ENCODE assay signal across 1 cellular context in the genomic region with DNA sequence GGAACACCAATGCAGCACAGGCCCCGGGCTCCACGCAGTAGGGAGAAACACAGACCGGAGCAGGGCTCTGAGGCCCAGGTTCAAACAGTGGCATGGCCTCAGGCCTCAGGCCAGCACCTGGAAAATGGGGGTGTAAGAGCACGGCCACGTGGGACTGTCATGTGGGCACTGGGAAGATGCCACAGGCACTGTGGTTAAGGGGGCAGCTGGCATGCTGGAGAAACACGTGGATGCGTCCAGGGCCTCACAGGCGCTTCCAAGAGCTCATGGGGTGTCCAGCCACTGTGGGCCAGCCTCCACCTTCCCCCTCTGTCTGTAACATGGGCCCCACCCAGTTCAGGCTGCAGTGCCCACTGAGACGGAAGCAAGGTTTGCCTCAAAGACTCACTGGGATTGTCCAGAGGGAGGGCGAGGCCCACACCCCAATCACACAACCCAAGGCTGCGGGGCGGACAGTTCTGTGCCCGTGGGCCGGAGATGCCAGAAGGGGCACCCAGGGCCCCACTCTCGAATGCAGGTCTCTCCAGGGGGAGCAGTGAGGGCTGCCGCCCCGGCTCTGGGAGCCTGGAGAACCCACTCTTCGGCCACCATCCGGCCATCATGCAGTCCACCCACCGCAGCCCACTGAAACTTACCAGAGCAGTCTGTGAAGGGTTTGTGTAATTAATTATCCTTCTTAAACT.
TF ChIP-seq lines count a peak whose summit lies in the region.

No MANE protein-coding gene starts in this region.

TF ChIP-seq in HepG2, 621 proteins besides CTCF, POLR2A, EP300 and RAD21:
- no peak for TF ChIP-seq FOXK1 (CRISPR knock-in tag; IDR thresholded peaks at IDR 0.05; ENCODE audit: borderline replicate concordance, low read depth)
- TF ChIP-seq RORA (CRISPR knock-in tag; IDR thresholded peaks at IDR 0.05), result no peak
- no peak for TF ChIP-seq ELF3 (CRISPR knock-in tag; IDR thresholded peaks at IDR 0.05)
- TF ChIP-seq AGO2 (optimal IDR thresholded peaks at IDR 0.05; ENCODE audit: low read depth, low read length), result peak; percentile 52
- TF ChIP-seq KDM3A (CRISPR knock-in tag; IDR thresholded peaks at IDR 0.05; ENCODE audit: low read depth), result no peak
- TF ChIP-seq KDM6A (CRISPR knock-in tag; IDR thresholded peaks at IDR 0.05; ENCODE audit: low read depth), result no peak
- TF ChIP-seq, protein P1, sequence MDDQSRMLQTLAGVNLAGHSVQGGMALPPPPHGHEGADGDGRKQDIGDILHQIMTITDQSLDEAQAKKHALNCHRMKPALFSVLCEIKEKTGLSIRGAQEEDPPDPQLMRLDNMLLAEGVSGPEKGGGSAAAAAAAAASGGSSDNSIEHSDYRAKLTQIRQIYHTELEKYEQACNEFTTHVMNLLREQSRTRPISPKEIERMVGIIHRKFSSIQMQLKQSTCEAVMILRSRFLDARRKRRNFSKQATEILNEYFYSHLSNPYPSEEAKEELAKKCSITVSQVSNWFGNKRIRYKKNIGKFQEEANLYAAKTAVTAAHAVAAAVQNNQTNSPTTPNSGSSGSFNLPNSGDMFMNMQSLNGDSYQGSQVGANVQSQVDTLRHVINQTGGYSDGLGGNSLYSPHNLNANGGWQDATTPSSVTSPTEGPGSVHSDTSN (CRISPR knock-in tag; IDR thresholded peaks at IDR 0.05; ENCODE audit: borderline replicate concordance), result no peak
- no peak for TF ChIP-seq ZNF713 (CRISPR knock-in tag; IDR thresholded peaks at IDR 0.05)
- peak; percentile 11; the same call in 1 of the 2 replicates for TF ChIP-seq RBFOX2 (IDR thresholded peaks at IDR 0.05; ENCODE audit: low read depth, low read length)
- TF ChIP-seq ZNF749 (CRISPR knock-in tag; IDR thresholded peaks at IDR 0.05; ENCODE audit: borderline replicate concordance), result no peak
- TF ChIP-seq, protein P2, sequence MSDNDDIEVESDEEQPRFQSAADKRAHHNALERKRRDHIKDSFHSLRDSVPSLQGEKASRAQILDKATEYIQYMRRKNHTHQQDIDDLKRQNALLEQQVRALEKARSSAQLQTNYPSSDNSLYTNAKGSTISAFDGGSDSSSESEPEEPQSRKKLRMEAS (IDR thresholded peaks at IDR 0.05), result no peak
TF ChIP-seq in HepG2: peak in this region for 2.
